ENCODE assay signal across 16 cellular contexts in the genomic region with DNA sequence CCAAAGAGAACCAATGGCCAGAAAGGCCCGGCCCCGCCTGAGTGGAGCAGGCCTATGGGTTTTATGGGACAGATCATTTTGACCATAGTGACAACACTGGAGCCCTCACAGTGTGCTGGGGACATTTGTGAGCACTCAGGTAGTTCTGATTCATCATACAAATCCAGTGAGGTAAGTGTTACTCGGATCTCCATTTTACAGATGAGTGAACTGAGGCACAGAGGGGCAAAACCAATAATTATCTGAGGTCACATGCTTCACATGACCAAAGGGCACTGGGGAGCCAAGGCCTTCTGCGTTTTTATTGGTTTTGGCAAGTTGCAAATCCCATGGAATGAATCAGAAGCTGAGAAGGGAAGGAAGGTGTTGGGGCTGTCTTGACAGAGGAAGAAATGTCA.
A peak's percentile ranks its signal among the peaks of the same experiment; 100 is the strongest.
DNase-seq lines count a peak whose midpoint lies in the region; ATAC-seq, FAIRE-seq and TF ChIP-seq lines count a peak whose summit lies in the region.
"Had no signal": no experiment of that assay in that cellular context is flagged by ENCODE, and none has a peak within 500 bp of the region (broad histone marks: within the 10 kb centered on the region; RNA-seq: fewer than 3 reads in every experiment).

No MANE protein-coding gene starts in this region.

- CTCF ChIA-PET in activated naive CD4-positive, alpha-beta T cell treated with anti-CD3 and anti-CD28 coated beads for 36 hours (lab: Charles Lee): no interaction called here
- CTCF ChIA-PET in activated naive CD4-positive, alpha-beta T cell treated with anti-CD3 and anti-CD28 coated beads, Interleukin-2, amount 10 ng/mL, durations not matched to agents 7 days and 5 days (lab: Charles Lee): no interaction called here

- peak; percentile 70 for ATAC-seq in stimulated activated effector memory CD8-positive, alpha-beta T cell treated with anti-CD3 and anti-CD28 coated beads, Interleukin-12 subunit alpha, Interleukin-12 subunit beta, amount 100 ng/mL, for 72 hours

- DNase-seq in activated naive CD4-positive, alpha-beta T cell treated with anti-CD3 and anti-CD28 coated beads for 36 hours: no peak
- no peak for DNase-seq in activated naive CD4-positive, alpha-beta T cell treated with anti-CD3 and anti-CD28 coated beads, Interleukin-2, amount 10 ng/mL, durations not matched to agents 7 days and 5 days
- DNase-seq in MG63 (peak; percentile 22), endodermal cell (no peak), hippocampal formation (lab: John Stamatoyannopoulos, UW) (no peak), kidney (no peak)
- DNase-seq in stimulated activated effector memory CD8-positive, alpha-beta T cell treated with anti-CD3 and anti-CD28 coated beads, Interleukin-12 subunit alpha, Interleukin-12 subunit beta, amount 100 ng/mL, for 72 hours (ENCODE audit: low spot score in 2 of 2): no peak
- DNase-seq in stimulated activated CD4-positive, alpha-beta T cell treated with anti-CD3 and anti-CD28 coated beads, Interleukin-4, amount 100 ng/mL, for 4 hours: no peak
- DNase-seq: activated CD4-positive, alpha-beta T cell treated with anti-CD3 and anti-CD28 coated beads, Interleukin-2, amount 50 U/mL, for 4 hours; activated effector memory CD4-positive, alpha-beta T cell treated with Interleukin-2 at 50 U/mL for 16 hours; effector CD8-positive, alpha-beta T cell; NCI-H2081; NCI-H69; T-helper 2 cell had no signal

- peaks cover 50% of the 10 kb centered on the region for H3K4me1 Mint-ChIP-seq in activated naive CD4-positive, alpha-beta T cell treated with anti-CD3 and anti-CD28 coated beads for 36 hours (ENCODE audit: low read depth)
- H3K4me1 Mint-ChIP-seq in activated naive CD4-positive, alpha-beta T cell treated with anti-CD3 and anti-CD28 coated beads, Interleukin-2, amount 10 ng/mL, durations not matched to agents 7 days and 5 days: peaks cover 25% of the 10 kb centered on the region
- H3K4me1 Mint-ChIP-seq in endodermal cell: peaks cover 42% of the 10 kb centered on the region
- peaks cover 86% of the 10 kb centered on the region for H3K4me1 Mint-ChIP-seq in stimulated activated effector memory CD8-positive, alpha-beta T cell treated with anti-CD3 and anti-CD28 coated beads, Interleukin-12 subunit alpha, Interleukin-12 subunit beta, amount 100 ng/mL, for 72 hours

- peaks cover 7% of the 10 kb centered on the region for H3K4me1 ChIP-seq in endodermal cell (ENCODE audit: control insufficient read depth, insufficient read depth, low read length)
- H3K4me1 ChIP-seq in kidney (ENCODE audit: control insufficient read depth in 1 of 2, insufficient read depth in 1 of 2, low read depth in 1 of 2, low read length in 2 of 2): peaks cover 4 to 10% of the 10 kb centered on the region in 2 donors

- TF ChIP-seq CTCF in endodermal cell (conservative IDR thresholded peaks at IDR 0.05): no peak
- TF ChIP-seq CTCF in kidney (IDR thresholded peaks at IDR 0.05; ENCODE audit: borderline replicate concordance, extremely low read depth, insufficient read depth): no peak

- H3K27ac Mint-ChIP-seq in activated naive CD4-positive, alpha-beta T cell treated with anti-CD3 and anti-CD28 coated beads for 36 hours: peak overlapping the region; percentile 31
- no peak overlapping the region for H3K27ac Mint-ChIP-seq in activated naive CD4-positive, alpha-beta T cell treated with anti-CD3 and anti-CD28 coated beads, Interleukin-2, amount 10 ng/mL, durations not matched to agents 7 days and 5 days
- peak overlapping the region; percentile 48 for H3K27ac Mint-ChIP-seq in endodermal cell
- H3K27ac Mint-ChIP-seq in stimulated activated effector memory CD8-positive, alpha-beta T cell treated with anti-CD3 and anti-CD28 coated beads, Interleukin-12 subunit alpha, Interleukin-12 subunit beta, amount 100 ng/mL, for 72 hours: peak overlapping the region; percentile 65

- no peaks in the 10 kb centered on the region for H3K27me3 Mint-ChIP-seq in activated naive CD4-positive, alpha-beta T cell treated with anti-CD3 and anti-CD28 coated beads for 36 hours (ENCODE audit: low read depth)
- no peaks in the 10 kb centered on the region for H3K27me3 Mint-ChIP-seq in activated naive CD4-positive, alpha-beta T cell treated with anti-CD3 and anti-CD28 coated beads, Interleukin-2, amount 10 ng/mL, durations not matched to agents 7 days and 5 days
- H3K27me3 Mint-ChIP-seq in endodermal cell (ENCODE audit: insufficient read depth): no peaks in the 10 kb centered on the region

- WGBS in endodermal cell (ENCODE audit: insufficient coverage in 1 of 2, insufficient read length in 1 of 2), 2 experiments: 85 to 88% methylated on average over 4 of the region's 4 CpGs

- no peak for FAIRE-seq in kidney (lab: Jason Lieb, UNC)
- FAIRE-seq: frontal cortex had no signal

- H3K36me3 ChIP-seq in MG63 (no peaks in the 10 kb centered on the region; the same call in 1 of the 2 replicates), endodermal cell (ENCODE audit: control insufficient read depth, insufficient read depth, low read length) (no peaks in the 10 kb centered on the region), kidney (ENCODE audit: control insufficient read depth in 1 of 2, insufficient read depth in 2 of 2, low read length in 2 of 2) (no peaks in the 10 kb centered on the region)

- no peak overlapping the region for H3K4me3 ChIP-seq in MG63
- no peak overlapping the region for H3K4me3 ChIP-seq in endodermal cell (ENCODE audit: low read length)
- H3K4me3 ChIP-seq in kidney (ENCODE audit: low read length in 2 of 2): no peak overlapping the region

- H3K27ac ChIP-seq in endodermal cell (ENCODE audit: low read depth, low read length) (no peak overlapping the region), kidney (ENCODE audit: low read depth in 2 of 2, low read length in 2 of 2) (no peak overlapping the region)
- H3K27ac ChIP-seq: HL-60 had no signal

- H3K9me3 ChIP-seq in MG63 (no peaks in the 10 kb centered on the region), endodermal cell (ENCODE audit: control insufficient read depth, low read length) (no peaks in the 10 kb centered on the region), kidney (ENCODE audit: control insufficient read depth in 1 of 2, low read length in 2 of 2) (no peaks in the 10 kb centered on the region)

- intact Hi-C loops in activated naive CD4-positive, alpha-beta T cell treated with anti-CD3 and anti-CD28 coated beads for 36 hours (cut with micrococcal nuclease): no loop called here
- intact Hi-C loops in kidney (cut with DNase I): no loop called here

- H3K4me3 Mint-ChIP-seq in activated naive CD4-positive, alpha-beta T cell treated with anti-CD3 and anti-CD28 coated beads for 36 hours: no peak overlapping the region
- H3K4me3 Mint-ChIP-seq in activated naive CD4-positive, alpha-beta T cell treated with anti-CD3 and anti-CD28 coated beads, Interleukin-2, amount 10 ng/mL, durations not matched to agents 7 days and 5 days: no peak overlapping the region
- H3K4me3 Mint-ChIP-seq in endodermal cell: no peak overlapping the region
- no peak overlapping the region for H3K4me3 Mint-ChIP-seq in stimulated activated effector memory CD8-positive, alpha-beta T cell treated with anti-CD3 and anti-CD28 coated beads, Interleukin-12 subunit alpha, Interleukin-12 subunit beta, amount 100 ng/mL, for 72 hours

- peaks cover 4% of the 10 kb centered on the region for H3K36me3 Mint-ChIP-seq in activated naive CD4-positive, alpha-beta T cell treated with anti-CD3 and anti-CD28 coated beads for 36 hours (ENCODE audit: low read depth)
- peaks cover 16% of the 10 kb centered on the region for H3K36me3 Mint-ChIP-seq in activated naive CD4-positive, alpha-beta T cell treated with anti-CD3 and anti-CD28 coated beads, Interleukin-2, amount 10 ng/mL, durations not matched to agents 7 days and 5 days
- peaks cover 8% of the 10 kb centered on the region for H3K36me3 Mint-ChIP-seq in endodermal cell (ENCODE audit: low read depth)
- H3K36me3 Mint-ChIP-seq in stimulated activated effector memory CD8-positive, alpha-beta T cell treated with anti-CD3 and anti-CD28 coated beads, Interleukin-12 subunit alpha, Interleukin-12 subunit beta, amount 100 ng/mL, for 72 hours: peaks cover 27% of the 10 kb centered on the region

- no peaks in the 10 kb centered on the region for H3K9me3 Mint-ChIP-seq in activated naive CD4-positive, alpha-beta T cell treated with anti-CD3 and anti-CD28 coated beads for 36 hours
- no peaks in the 10 kb centered on the region for H3K9me3 Mint-ChIP-seq in activated naive CD4-positive, alpha-beta T cell treated with anti-CD3 and anti-CD28 coated beads, Interleukin-2, amount 10 ng/mL, durations not matched to agents 7 days and 5 days
- no peaks in the 10 kb centered on the region for H3K9me3 Mint-ChIP-seq in endodermal cell
- H3K9me3 Mint-ChIP-seq in stimulated activated effector memory CD8-positive, alpha-beta T cell treated with anti-CD3 and anti-CD28 coated beads, Interleukin-12 subunit alpha, Interleukin-12 subunit beta, amount 100 ng/mL, for 72 hours: no peaks in the 10 kb centered on the region

- H3K9ac ChIP-seq in endodermal cell (ENCODE audit: extremely low read depth, low read length, poor library complexity, severe bottlenecking) (no peak overlapping the region), kidney (ENCODE audit: low read length in 2 of 2) (no peak overlapping the region)

- H3K27me3 ChIP-seq in MG63: no peaks in the 10 kb centered on the region
- H3K27me3 ChIP-seq in endodermal cell (ENCODE audit: control insufficient read depth, insufficient read depth, low read length, poor library complexity, severe bottlenecking): no peaks in the 10 kb centered on the region
